18 cellular contexts compared by ENCODE assay signal in genomic region chr4:23938796-23939195, GRCh38. TPM values are rescaled to one million over a fixed set of nuclear protein-coding genes. Genes with fewer than 3 reads are reported as not detected.
"Had no signal": no experiment of that assay in that cellular context is flagged by ENCODE, and none has a peak within 500 bp of the region (broad histone marks: within the 10 kb centered on the region; RNA-seq: fewer than 3 reads in every experiment).

No MANE protein-coding gene starts in this region.

- H3K27ac ChIP-seq: colonic mucosa, epithelial cell of prostate, foreskin keratinocyte, neutrophil, parathyroid adenoma, prostate gland, right atrium auricular region, stomach, thyroid gland had no signal

- H3K36me3 ChIP-seq: colonic mucosa, neutrophil, prostate gland, right atrium auricular region, stomach, thyroid gland had no signal

- H3K4me1 ChIP-seq: colonic mucosa, foreskin keratinocyte, parathyroid adenoma, prostate gland had no signal

- H3K27me3 ChIP-seq: colonic mucosa, foreskin keratinocyte, neutrophil, right atrium auricular region, stomach, thyroid gland had no signal

- H3K4me3 ChIP-seq: colonic mucosa, prostate gland, right atrium auricular region, stomach, thyroid gland had no signal

- DNase-seq: central memory CD4-positive, alpha-beta T cell; colonic mucosa; effector CD8-positive, alpha-beta T cell; endodermal cell; foreskin keratinocyte; mesendoderm; naive B cell; stimulated activated CD4-positive, alpha-beta T cell treated with anti-CD3 and anti-CD28 coated beads, Interleukin-2, amount 100 ng/mL, for 24 hours; stimulated activated CD4-positive, alpha-beta T cell treated with anti-CD3 and anti-CD28 coated beads, Interleukin-4, amount 100 ng/mL, for 24 hours; stimulated activated naive CD4-positive, alpha-beta T cell treated with Interleukin-2 at 50 U/mL for 16 hours; stomach; thyroid gland had no signal

- H3K9me3 ChIP-seq: colonic mucosa, neutrophil, prostate gland, right atrium auricular region, stomach, thyroid gland had no signal

RNA-seq across cellular contexts. Expression of gene PPARGC1A, which starts 48.9 kb away (rescaled TPM):
- total RNA-seq: foreskin keratinocyte; natural killer cell treated with Interleukin-12 subunit alpha and Interleukin-12 subunit beta and Interleukin-15 and Interleukin-18, amount 100 ng/mL, for 72 hours had no signal
- polyA plus RNA-seq: foreskin keratinocyte had no signal
